ENCODE assay signal across 23 cellular contexts in genomic region chr9:33103381-33104110, GRCh38. TPM values are rescaled to one million over a fixed set of nuclear protein-coding genes. Genes with fewer than 3 reads are reported as not detected.
A peak's percentile ranks its signal among the peaks of the same experiment; 100 is the strongest.
DNase-seq lines count a peak whose midpoint lies in the region; ATAC-seq and TF ChIP-seq lines count a peak whose summit lies in the region.
"Had no signal": no experiment of that assay in that cellular context is flagged by ENCODE, and none has a peak within 500 bp of the region (broad histone marks: within the 10 kb centered on the region; RNA-seq: fewer than 3 reads in every experiment).

No MANE protein-coding gene starts in this region.

- POLR2A ChIA-PET in activated B cell treated with CpG ODN at 0.5 μM for 24 hours (lab: Charles Lee), result interaction anchor here (0.7 to 1.2 kb wide), 2 partner anchors 64 to 67 kb away, joined by 4 read pairs; partner anchors contain the start of gene B4GALT1

- H3K4me3 ChIP-seq in heart left ventricle (no peak overlapping the region), tibial artery (no peak overlapping the region)
- H3K4me3 ChIP-seq: body of pancreas, coronary artery, lung had no signal

- H3K9me3 ChIP-seq in heart left ventricle (no peaks in the 10 kb centered on the region), tibial artery (no peaks in the 10 kb centered on the region)
- H3K9me3 ChIP-seq: body of pancreas had no signal

- H3K36me3 Mint-ChIP-seq in activated B cell treated with CpG ODN at 0.5 μM for 24 hours (ENCODE audit: low read depth) (peaks cover 2% of the 10 kb centered on the region), memory B cell (no peaks in the 10 kb centered on the region)
- H3K36me3 Mint-ChIP-seq: activated CD4-positive, alpha-beta memory T cell treated with anti-CD3 and anti-CD28 coated beads for 36 hours; activated naive CD4-positive, alpha-beta T cell treated with anti-CD3 and anti-CD28 coated beads, Interleukin-2, amount 50 U/mL, for 72 hours; CD4-positive, CD25-positive, alpha-beta regulatory T cell; natural killer cell had no signal

- TF ChIP-seq CTCF in heart left ventricle (IDR thresholded peaks at IDR 0.05), result no peak
- TF ChIP-seq CTCF in activated B cell treated with CpG ODN at 0.5 μM for 24 hours (IDR thresholded peaks at IDR 0.05), result no peak
- no peak for TF ChIP-seq CTCF in tibial artery (IDR thresholded peaks at IDR 0.05)

- WGBS in heart left ventricle, 4 donors, result 62 to 70% (median 63%) methylated on average over 7 of the region's 7 CpGs

- DNase-seq in heart left ventricle, result no peak
- no peak for DNase-seq in left cardiac atrium
- DNase-seq in activated B cell treated with CpG ODN at 0.5 μM for 24 hours, result no peak
- DNase-seq in memory B cell (ENCODE audit: low spot score in 2 of 2), result no peak
- DNase-seq in tibial artery, result no peak
- no peak for DNase-seq in pons (ENCODE audit: low spot score)
- no peak for DNase-seq in activated T-cell treated with anti-CD3 and anti-CD28 coated beads for 4 hours
- no peak for DNase-seq in activated CD4-positive, CD25-positive, alpha-beta regulatory T cell treated with anti-CD3 and anti-CD28 coated beads, Interleukin-2, amount 50 U/mL, for 72 hours
- DNase-seq: activated CD4-positive, alpha-beta memory T cell treated with anti-CD3 and anti-CD28 coated beads for 36 hours; activated T-cell treated with anti-CD3 and anti-CD28 coated beads, Interleukin-2, amount 50 U/mL, for 24 hours; body of pancreas; CD4-positive, CD25-positive, alpha-beta regulatory T cell; DMS53; erythroblast; Karpas-422; natural killer cell; NCI-H1092 treated with DMSO at 0.1 percent for 48 hours; NK-92 treated with Interleukin-12 subunit alpha and Interleukin-12 subunit beta, amount 100 ng/mL, for 24 hours; RPMI8226; stimulated activated CD4-positive, alpha-beta T cell treated with anti-CD3 and anti-CD28 coated beads, Interleukin-12 subunit alpha, Interleukin-12 subunit beta, amount 100 ng/mL, for 4 hours had no signal

- intact Hi-C loops in heart left ventricle (cut with DNase I), result loop anchor here in 3 of 10 donors (5.0 to 10.0 kb wide), 3 partner anchors 61 to 124 kb away; partner anchors contain the start of gene B4GALT1 (in 2 of the 3)
- intact Hi-C loops in left cardiac atrium (cut with DNase I), result loop anchor here in 1 of 2 donors (10.0 kb wide), 1 partner anchor 61 kb away; the partner anchor contains the start of gene B4GALT1
- intact Hi-C loops in activated B cell treated with CpG ODN at 0.5 μM for 24 hours (cut with micrococcal nuclease), result no loop called here
- intact Hi-C loops in tibial artery (cut with DNase I; ENCODE audit: low total_unique reads), result no loop called here

- H3K27ac ChIP-seq in heart left ventricle, result peak overlapping the region in 7 of 12 donors; percentile 24 to 43 (median 33)
- H3K27ac ChIP-seq in tibial artery, result peak overlapping the region; percentile 3 to 37
- H3K27ac ChIP-seq: body of pancreas had no signal

- H3K9me3 Mint-ChIP-seq in activated B cell treated with CpG ODN at 0.5 μM for 24 hours, result no peaks in the 10 kb centered on the region
- no peaks in the 10 kb centered on the region for H3K9me3 Mint-ChIP-seq in memory B cell
- H3K9me3 Mint-ChIP-seq: activated CD4-positive, alpha-beta memory T cell treated with anti-CD3 and anti-CD28 coated beads for 36 hours; activated naive CD4-positive, alpha-beta T cell treated with anti-CD3 and anti-CD28 coated beads, Interleukin-2, amount 50 U/mL, for 72 hours; activated T-cell treated with anti-CD3 and anti-CD28 coated beads, Interleukin-2, amount 50 U/mL, for 24 hours; CD4-positive, CD25-positive, alpha-beta regulatory T cell; natural killer cell had no signal

- CTCF ChIA-PET in activated B cell treated with CpG ODN at 0.5 μM for 24 hours (lab: Charles Lee), result interaction anchor here (1.0 to 1.3 kb wide), 3 partner anchors 67 to 124 kb away, joined by 3 to 6 read pairs (median 5); no protein-coding TSS in a partner anchor

- TF ChIP-seq POLR2A in heart left ventricle (IDR thresholded peaks at IDR 0.05), result no peak

- no peaks in the 10 kb centered on the region for H3K27me3 Mint-ChIP-seq in activated B cell treated with CpG ODN at 0.5 μM for 24 hours
- H3K27me3 Mint-ChIP-seq in memory B cell, result no peaks in the 10 kb centered on the region
- H3K27me3 Mint-ChIP-seq: activated CD4-positive, alpha-beta memory T cell treated with anti-CD3 and anti-CD28 coated beads for 36 hours; activated T-cell treated with anti-CD3 and anti-CD28 coated beads, Interleukin-2, amount 50 U/mL, for 24 hours; CD4-positive, CD25-positive, alpha-beta regulatory T cell had no signal

- H3K36me3 ChIP-seq in heart left ventricle (no peaks in the 10 kb centered on the region), tibial artery (no peaks in the 10 kb centered on the region)

- H3K27me3 ChIP-seq in heart left ventricle (no peaks in the 10 kb centered on the region), tibial artery (no peaks in the 10 kb centered on the region)
- H3K27me3 ChIP-seq: body of pancreas had no signal

- ATAC-seq in heart left ventricle (peak in 1 of 4 donors; percentile 15), left cardiac atrium (no peak), activated B cell treated with CpG ODN at 0.5 μM for 24 hours (ENCODE audit: low read depth) (no peak), memory B cell (ENCODE audit: low read depth) (no peak)
- ATAC-seq: activated naive CD4-positive, alpha-beta T cell treated with anti-CD3 and anti-CD28 coated beads, Interleukin-2, amount 50 U/mL, for 72 hours; body of pancreas; natural killer cell had no signal

- H3K27ac Mint-ChIP-seq in activated B cell treated with CpG ODN at 0.5 μM for 24 hours (peak overlapping the region; percentile 13), memory B cell (peak overlapping the region; percentile 17)
- H3K27ac Mint-ChIP-seq: activated CD4-positive, alpha-beta memory T cell treated with anti-CD3 and anti-CD28 coated beads for 36 hours had no signal

- H3K4me3 Mint-ChIP-seq in activated B cell treated with CpG ODN at 0.5 μM for 24 hours (no peak overlapping the region), memory B cell (no peak overlapping the region)
- H3K4me3 Mint-ChIP-seq: activated CD4-positive, alpha-beta memory T cell treated with anti-CD3 and anti-CD28 coated beads for 36 hours; activated T-cell treated with anti-CD3 and anti-CD28 coated beads, Interleukin-2, amount 50 U/mL, for 24 hours; CD4-positive, CD25-positive, alpha-beta regulatory T cell; natural killer cell had no signal

- H3K4me1 ChIP-seq in heart left ventricle (peaks cover 7 to 58% (median 38%) of the 10 kb centered on the region in 12 donors), tibial artery (peaks cover 0 to 54% (median 40%) of the 10 kb centered on the region in 4 donors)

- H3K4me1 Mint-ChIP-seq in activated B cell treated with CpG ODN at 0.5 μM for 24 hours (peaks cover 23% of the 10 kb centered on the region), memory B cell (peaks cover 12% of the 10 kb centered on the region)

RNA-seq across cellular contexts. Expression of gene SMU1, which starts 27.1 kb away (rescaled TPM):
- total RNA-seq in heart left ventricle (10 to 100 TPM; 11.5 to 19.4 (median 15.8) TPM), left cardiac atrium (10 to 100 TPM; 14.2 to 16.7 TPM), activated B cell treated with CpG ODN at 0.5 μM for 24 hours (26.8 and 28.1 TPM in 2 replicates)
- 10 to 100 TPM in 1 of 2 donors, 1 to 10 TPM in 1; 6.7 to 12.3 TPM for polyA plus RNA-seq in heart left ventricle
